19 cellular contexts compared by ENCODE assay signal in genomic region chr1:182460550-182460951, GRCh38. TPM values are rescaled to one million over a fixed set of nuclear protein-coding genes. Genes with fewer than 3 reads are reported as not detected.
DNase-seq lines count a peak whose midpoint lies in the region; ATAC-seq and TF ChIP-seq lines count a peak whose summit lies in the region.
"Had no signal": no experiment of that assay in that cellular context is flagged by ENCODE, and none has a peak within 500 bp of the region (broad histone marks: within the 10 kb centered on the region; RNA-seq: fewer than 3 reads in every experiment).

No MANE protein-coding gene starts in this region.

- dilution Hi-C loops in IMR-90 (cut with HindIII; ENCODE audit: low sequenced_read_pairs, unreplicated experiment) = no loop called here

- POLR2A ChIA-PET in IMR-90 (lab: Charles Lee; ENCODE audit: unreplicated experiment) = no interaction called here

- H3K56ac ChIP-seq in IMR-90 (ENCODE audit: extremely low read depth, insufficient read depth, low read length) = no peak overlapping the region

- H4K8ac ChIP-seq in IMR-90 (ENCODE audit: low read depth in 2 of 2, low read length in 2 of 2) = no peak overlapping the region

- no peaks in the 10 kb centered on the region for H3K79me1 ChIP-seq in IMR-90 (ENCODE audit: low read depth in 1 of 2, low read length in 2 of 2)

- no peak overlapping the region for H2BK120ac ChIP-seq in IMR-90 (ENCODE audit: low read depth, low read length)

- H3K36me3 ChIP-seq in IMR-90 (ENCODE audit: control insufficient read depth, insufficient read depth, low read length) (no peaks in the 10 kb centered on the region), SK-N-MC (ENCODE audit: insufficient read depth, low read length) (no peaks in the 10 kb centered on the region), ascending aorta (no peaks in the 10 kb centered on the region)
- H3K36me3 ChIP-seq: gastrocnemius medialis, right atrium auricular region had no signal

- H3K23ac ChIP-seq in IMR-90 (ENCODE audit: low read depth, low read length) = no peak overlapping the region

- H3K27ac ChIP-seq in IMR-90 (ENCODE audit: insufficient read depth, low read length) (no peak overlapping the region), SK-N-MC (peak overlapping the region; percentile 54; the same call in 1 of the 2 replicates), ascending aorta (no peak overlapping the region)
- H3K27ac ChIP-seq: gastrocnemius medialis, right atrium auricular region had no signal

- H3K27me3 ChIP-seq in IMR-90 (ENCODE audit: control insufficient read depth, insufficient read depth, low read length) = no peaks in the 10 kb centered on the region
- no peaks in the 10 kb centered on the region for H3K27me3 ChIP-seq in ascending aorta
- H3K27me3 ChIP-seq: gastrocnemius medialis, right atrium auricular region had no signal

- H4K91ac ChIP-seq in IMR-90 (ENCODE audit: insufficient read depth, low read depth, low read length) = no peak overlapping the region

- H2BK15ac ChIP-seq in IMR-90 (ENCODE audit: low read depth, low read length) = no peak overlapping the region

- H2BK5ac ChIP-seq in IMR-90 (ENCODE audit: low read depth, low read length, poor library complexity, severe bottlenecking) = no peak overlapping the region

- no peak overlapping the region for H2AFZ ChIP-seq in IMR-90 (replicated peaks; ENCODE audit: low read length, poor library complexity)

- H3K4me2 ChIP-seq in IMR-90 (ENCODE audit: low read depth, low read length) = no peak overlapping the region

- BruUV-seq in IMR-90 (replicated peaks; lab: Mats Ljungman, UMichigan) = no TSS peak

- CTCF ChIA-PET in IMR-90 (lab: Yijun Ruan, JAX) = interaction anchor here (0.6 kb wide), 1 partner anchor 324 kb away, joined by 3 read pairs; no protein-coding TSS in a partner anchor

- H3K14ac ChIP-seq in IMR-90 (replicated peaks; ENCODE audit: low read depth, low read length) = no peak overlapping the region

- H3K9me1 ChIP-seq in IMR-90 (ENCODE audit: insufficient read depth, low read length) = no peaks in the 10 kb centered on the region

- no peak overlapping the region for H2AK5ac ChIP-seq in IMR-90 (ENCODE audit: low read depth, low read length)

- TF ChIP-seq RAD21 in IMR-90 (IDR thresholded peaks at IDR 0.05; ENCODE audit: low read length) = no peak

- TF ChIP-seq CTCF in AG09319 (IDR thresholded peaks at IDR 0.05; ENCODE audit: low read depth, low read length) (no peak), IMR-90 (conservative IDR thresholded peaks at IDR 0.05; ENCODE audit: low read depth, low read length) (no peak), fibroblast of the aortic adventitia (IDR thresholded peaks at IDR 0.05; ENCODE audit: insufficient read depth, low read length) (no peak), ascending aorta (IDR thresholded peaks at IDR 0.05) (no peak)

- no peak overlapping the region for H2BK20ac ChIP-seq in IMR-90 (ENCODE audit: low read depth, low read length)

- H4K20me1 ChIP-seq in IMR-90 (ENCODE audit: insufficient read depth, low read length) = no peaks in the 10 kb centered on the region

- in situ Hi-C loops in IMR-90 (cut with MboI; ENCODE audit: low sequenced_read_pairs) = no loop called here

- H3K18ac ChIP-seq in IMR-90 (ENCODE audit: low read depth, low read length) = no peak overlapping the region

- DNase-seq in AG09319 (ENCODE audit: extremely low read depth, low read depth) (peak; percentile 5), IMR-90 (peak; percentile 11), SK-N-MC (ENCODE audit: low read depth, low spot score) (peak; percentile 45), fibroblast of the aortic adventitia (ENCODE audit: low read depth) (peak; percentile 63), NCI-H1092 treated with DMSO at 0.1 percent for 48 hours (lab: John Stamatoyannopoulos, UW) (no peak), HuH-7.5 (ENCODE audit: low spot score) (no peak), ascending aorta (ENCODE audit: low spot score in 2 of 2) (no peak)
- DNase-seq: ACHN; activated effector memory CD4-positive, alpha-beta T cell treated with anti-CD3 and anti-CD28 coated beads, Interleukin-2, amount 50 U/mL, for 16 hours; effector CD8-positive, alpha-beta T cell; gastrocnemius medialis; NCI-H1105; stimulated activated CD4-positive, alpha-beta T cell treated with anti-CD3 and anti-CD28 coated beads, Interleukin-2, amount 100 ng/mL, for 24 hours; stimulated activated CD8-positive, alpha-beta memory T cell treated with anti-CD3 and anti-CD28 coated beads, Interleukin-4, amount 100 ng/mL, for 48 hours had no signal

- H3K9ac ChIP-seq in IMR-90 (ENCODE audit: low read depth, low read length) = no peak overlapping the region
- H3K9ac ChIP-seq in SK-N-MC (ENCODE audit: insufficient read length) = peak overlapping the region; percentile 52

- H4K5ac ChIP-seq in IMR-90 (ENCODE audit: low read depth, low read length) = no peak overlapping the region

- H3K4me3 ChIP-seq in IMR-90 (ENCODE audit: insufficient read depth, low read depth, low read length) (no peak overlapping the region), SK-N-MC (no peak overlapping the region; the same call in 1 of the 2 replicates), fibroblast of the aortic adventitia (ENCODE audit: low read depth, low read length) (no peak overlapping the region), ascending aorta (no peak overlapping the region)
- H3K4me3 ChIP-seq: gastrocnemius medialis, right atrium auricular region had no signal

- TF ChIP-seq POLR2A in IMR-90 (IDR thresholded peaks at IDR 0.05; ENCODE audit: low read depth, low read length) = no peak

- H2AK9ac ChIP-seq in IMR-90 (replicated peaks; ENCODE audit: low read depth, low read length, poor library complexity) = no peak overlapping the region

- no peaks in the 10 kb centered on the region for H3K4me1 ChIP-seq in IMR-90 (ENCODE audit: control insufficient read depth, insufficient read depth, low read length)
- H3K4me1 ChIP-seq in ascending aorta = no peaks in the 10 kb centered on the region
- H3K4me1 ChIP-seq: gastrocnemius medialis, right atrium auricular region had no signal

- no peak overlapping the region for H3K4ac ChIP-seq in IMR-90 (ENCODE audit: low read depth, low read length)

- no peak for ATAC-seq in IMR-90 (ENCODE audit: low read depth)
- ATAC-seq in GM19023 (IDR thresholded peaks at IDR 0.05; ENCODE audit: unreplicated experiment) = no peak
- ATAC-seq: gastrocnemius medialis had no signal

- intact Hi-C loops in IMR-90 (cut with micrococcal nuclease) (no loop called here), ascending aorta (cut with DNase I) (no loop called here)

- H3K9me3 ChIP-seq in IMR-90 (ENCODE audit: control insufficient read depth, insufficient read depth, low read length) = no peaks in the 10 kb centered on the region
- H3K9me3 ChIP-seq in SK-N-MC (ENCODE audit: low read depth, low read length) = no peaks in the 10 kb centered on the region
- no peaks in the 10 kb centered on the region for H3K9me3 ChIP-seq in ascending aorta
- H3K9me3 ChIP-seq: gastrocnemius medialis had no signal

TF ChIP-seq in IMR-90, 13 proteins besides CTCF, POLR2A, EP300 and RAD21:
- TF ChIP-seq NFE2L2 (IDR thresholded peaks at IDR 0.05; ENCODE audit: low read depth, low read length) = no peak
- no peak for TF ChIP-seq MAZ (IDR thresholded peaks at IDR 0.05; ENCODE audit: borderline replicate concordance, low read depth, low read length)
- no peak for TF ChIP-seq USF2 (IDR thresholded peaks at IDR 0.05; ENCODE audit: low read depth, low read length)
- no peak for TF ChIP-seq ELK1 (IDR thresholded peaks at IDR 0.05; ENCODE audit: borderline replicate concordance, low read depth, low read length)
- no peak for TF ChIP-seq RCOR1 (IDR thresholded peaks at IDR 0.05; ENCODE audit: insufficient replicate concordance, low read length)
- no peak for TF ChIP-seq SMC3 (IDR thresholded peaks at IDR 0.05; ENCODE audit: low read depth, low read length)
- no peak for TF ChIP-seq MAFK (IDR thresholded peaks at IDR 0.05; ENCODE audit: low read depth, low read length)

RNA-seq across cellular contexts. Expression of gene RGSL1, which starts 10.6 kb away (rescaled TPM):
- total RNA-seq in IMR-90 (2012; rRNA removed) (not detected in 2 replicates), fibroblast of the aortic adventitia (ENCODE audit: low replicate concordance) (not detected in 2 replicates), ascending aorta (not detected)
- polyA plus RNA-seq in IMR-90 (2012; rRNA removed) = not detected in 2 replicates
- not detected in 2 replicates for polyA plus RNA-seq in IMR-90 (2012; cell fraction: cytosol; rRNA removed)
- polyA plus RNA-seq in IMR-90 (2012; cell fraction: nucleus; rRNA removed; ENCODE audit: low replicate concordance) = not detected in 2 replicates
- total RNA-seq: activated CD8-positive, alpha-beta memory T cell treated with anti-CD3 and anti-CD28 coated beads for 36 hours; gastrocnemius medialis; OCI-LY7; right atrium auricular region; temporal lobe had no signal

Comparison
In these comparisons a context has a peak if more than half of its experiments do, and no peak if none do; other contexts are left out.
1. DNase-seq: peak in AG09319 (single experiment), IMR-90 (single experiment), SK-N-MC (single experiment) and fibroblast of the aortic adventitia (single experiment); none in NCI-H1092 treated with DMSO at 0.1 percent for 48 hours (single experiment), HuH-7.5 (single experiment) and ascending aorta (0 of 2).